ENCODE assay signal across 15 cellular contexts in the genomic region with DNA sequence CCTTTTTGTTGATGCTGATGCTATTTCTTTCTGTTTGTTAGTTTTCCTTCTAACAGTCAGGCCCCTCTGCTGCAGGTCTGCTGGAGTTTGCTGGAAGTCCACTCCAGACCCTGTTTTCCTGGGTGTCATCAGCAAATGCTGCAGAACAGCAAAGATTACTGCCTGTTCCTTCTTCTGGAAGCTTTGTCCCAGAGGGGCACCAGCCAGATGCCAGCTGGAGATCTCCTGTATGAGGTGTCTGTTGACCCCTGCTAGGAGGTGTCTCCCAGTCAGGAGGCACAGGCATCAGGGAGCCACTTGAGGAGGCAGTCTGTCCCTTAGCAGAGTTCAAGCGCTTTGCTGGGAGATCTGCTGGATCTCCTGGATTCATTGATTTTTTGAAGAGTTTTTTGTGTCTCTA. TPM values are rescaled to one million over a fixed set of nuclear protein-coding genes. Genes with fewer than 3 reads are reported as not detected.
"Had no signal": no experiment of that assay in that cellular context is flagged by ENCODE, and none has a peak within 500 bp of the region (broad histone marks: within the 10 kb centered on the region; RNA-seq: fewer than 3 reads in every experiment).

No MANE protein-coding gene starts in this region.

RNA-seq across cellular contexts. Expression of gene OR4N2, which starts 16.3 kb away (rescaled TPM):
- total RNA-seq: stomach, subcutaneous adipose tissue, suprapubic skin, temporal lobe, thoracic aorta, thyroid gland, tibial nerve, transverse colon, upper lobe of left lung, upper lobe of right lung, ureter, urinary bladder, uterus, vagina had no signal
- polyA plus RNA-seq: stomach, urinary bladder had no signal

RNA-seq across cellular contexts. Expression of gene OR4M1, which starts 46.6 kb away (rescaled TPM):
- total RNA-seq: stomach, subcutaneous adipose tissue, suprapubic skin, temporal lobe, thoracic aorta, thyroid gland, tibial nerve, transverse colon, upper lobe of left lung, upper lobe of right lung, ureter, urinary bladder, uterus, vagina had no signal
- polyA plus RNA-seq: stomach, thymus, urinary bladder had no signal

RNA-seq across cellular contexts. Expression of gene OR4K2, which starts 55.1 kb away (rescaled TPM):
- total RNA-seq: subcutaneous adipose tissue, temporal lobe, thoracic aorta, thyroid gland, transverse colon, upper lobe of left lung, upper lobe of right lung, ureter, urinary bladder, uterus, vagina had no signal
- polyA plus RNA-seq: stomach, urinary bladder had no signal
